Comparison of ENCODE assay signal across 30 cellular contexts in genomic region chr11:123091541-123091940, GRCh38. TPM values are rescaled to one million over a fixed set of nuclear protein-coding genes. Genes with fewer than 3 reads are reported as not detected.
DNase-seq lines count a peak whose midpoint lies in the region; ATAC-seq and TF ChIP-seq lines count a peak whose summit lies in the region.
"Had no signal": no experiment of that assay in that cellular context is flagged by ENCODE, and none has a peak within 500 bp of the region (broad histone marks: within the 10 kb centered on the region; RNA-seq: fewer than 3 reads in every experiment).

No MANE protein-coding gene starts in this region.

- H3K9ac ChIP-seq in stomach smooth muscle (ENCODE audit: low read length in 2 of 2) = no peak overlapping the region
- no peak overlapping the region for H3K9ac ChIP-seq in H9 (ENCODE audit: extremely low read depth, insufficient read length, low read length)
- H3K9ac ChIP-seq: neural progenitor cell, parathyroid adenoma had no signal

- peak overlapping the region; percentile 44 for H3K27ac Mint-ChIP-seq in activated CD4-positive, alpha-beta T cell treated with anti-CD3 and anti-CD28 coated beads, Interleukin-2, amount 10 ng/mL, durations not matched to agents 7 days and 5 days
- H3K27ac Mint-ChIP-seq in T-cell (peak overlapping the region; percentile 77 to 83), H9 (peak overlapping the region in 1 of 3 experiments; percentile 82; a peak in 1 of 7 replicates)
- H3K27ac Mint-ChIP-seq: B cell, neural progenitor cell had no signal

- ATAC-seq in T-cell (replicated peaks in 1 of 4) (no peak), HG03159 (IDR thresholded peaks at IDR 0.05; ENCODE audit: unreplicated experiment) (no peak)
- ATAC-seq: activated naive CD4-positive, alpha-beta T cell treated with anti-CD3 and anti-CD28 coated beads, Interleukin-2, amount 50 U/mL, for 72 hours had no signal

- no peaks in the 10 kb centered on the region for H4K20me1 ChIP-seq in H9 (ENCODE audit: control insufficient read depth, insufficient read depth, insufficient read length)

- no peak overlapping the region for H3K4me2 ChIP-seq in H9 (ENCODE audit: insufficient read depth, insufficient read length, low read length)
- H3K4me2 ChIP-seq: neural progenitor cell had no signal

- no peak overlapping the region for H3K18ac ChIP-seq in H9 (ENCODE audit: insufficient read length, low read depth, low read length)

- H3K4me3 ChIP-seq in stomach smooth muscle (ENCODE audit: low read length in 2 of 2) = no peak overlapping the region
- H3K4me3 ChIP-seq: HAP-1, neural progenitor cell, Peyer's patch, skin epidermis had no signal

- no peak overlapping the region for H4K8ac ChIP-seq in H9 (replicated peaks; ENCODE audit: insufficient read length, low read depth, low read length)

- H3K23ac ChIP-seq in H9 (ENCODE audit: insufficient read length, low read depth, low read length) = no peak overlapping the region

- WGBS in H9 (ENCODE audit: extremely low coverage, insufficient read length, low lambda C conversion rate) = no CpG with 5 or more reads among the region's 5 CpGs

- H3K27ac ChIP-seq in stomach smooth muscle (ENCODE audit: low read length) (peak overlapping the region; percentile 24), H9 (ENCODE audit: insufficient read length, low read depth, low read length) (no peak overlapping the region)
- H3K27ac ChIP-seq: epithelial cell of prostate, neural progenitor cell, parathyroid adenoma, Peyer's patch, skin epidermis, WERI-Rb-1 had no signal

- no peaks in the 10 kb centered on the region for H3K79me1 ChIP-seq in H9 (ENCODE audit: insufficient read depth, low read depth, low read length, poor library complexity, severe bottlenecking)

- H2BK12ac ChIP-seq in H9 (ENCODE audit: insufficient read length, low read depth, low read length) = no peak overlapping the region

- no peak overlapping the region for H3T11ph ChIP-seq in H9 (ENCODE audit: low read length)

- H3K9me3 ChIP-seq in stomach smooth muscle (ENCODE audit: control insufficient read depth in 2 of 2, low read length in 2 of 2) (no peaks in the 10 kb centered on the region), H9 (ENCODE audit: control insufficient read depth, low read depth, low read length) (no peaks in the 10 kb centered on the region)
- H3K9me3 ChIP-seq: HAP-1, Peyer's patch had no signal

- H3K14ac ChIP-seq in H9 (ENCODE audit: insufficient read depth, low read length) = no peak overlapping the region

- no peak overlapping the region for H4K5ac ChIP-seq in H9 (ENCODE audit: insufficient read length, low read depth, low read length)

- H3K79me2 ChIP-seq in H9 (ENCODE audit: insufficient read depth, low read length) = no peaks in the 10 kb centered on the region
- H3K79me2 ChIP-seq: parathyroid adenoma had no signal

- H2BK120ac ChIP-seq in H9 (ENCODE audit: low read depth, low read length, poor library complexity, severe bottlenecking) = no peak overlapping the region

- H3K27me3 Mint-ChIP-seq in activated CD4-positive, alpha-beta T cell treated with anti-CD3 and anti-CD28 coated beads, Interleukin-2, amount 10 ng/mL, durations not matched to agents 7 days and 5 days = no peaks in the 10 kb centered on the region
- H3K27me3 Mint-ChIP-seq in T-cell (no peaks in the 10 kb centered on the region), H9 (ENCODE audit: low read depth) (no peaks in the 10 kb centered on the region)
- H3K27me3 Mint-ChIP-seq: B cell had no signal

- H3K4ac ChIP-seq in H9 (ENCODE audit: low read depth, low read length) = no peak overlapping the region

- no peak overlapping the region for H2BK20ac ChIP-seq in H9 (ENCODE audit: low read depth, low read length, poor library complexity, severe bottlenecking)

- H3K27me3 ChIP-seq in stomach smooth muscle (ENCODE audit: control insufficient read depth in 1 of 2, insufficient read depth in 2 of 2, low read length in 2 of 2) = no peaks in the 10 kb centered on the region
- no peaks in the 10 kb centered on the region for H3K27me3 ChIP-seq in H9 (ENCODE audit: insufficient read depth, low read length)
- H3K27me3 ChIP-seq: neural progenitor cell, Peyer's patch had no signal

- no peak overlapping the region for H3K56ac ChIP-seq in H9 (ENCODE audit: insufficient read length, low read depth, low read length)

- no peak overlapping the region for H2AFZ ChIP-seq in H9 (ENCODE audit: low read length)
- H2AFZ ChIP-seq: neural progenitor cell, parathyroid adenoma had no signal

- H4K91ac ChIP-seq in H9 (ENCODE audit: insufficient read length, low read depth, low read length) = no peak overlapping the region

- no peak overlapping the region for H2BK15ac ChIP-seq in H9 (ENCODE audit: low read depth, low read length)

- no peaks in the 10 kb centered on the region for H3K23me2 ChIP-seq in H9 (ENCODE audit: insufficient read length, low read depth, low read length, poor library complexity, severe bottlenecking)

- H3K4me3 Mint-ChIP-seq in activated CD4-positive, alpha-beta T cell treated with anti-CD3 and anti-CD28 coated beads, Interleukin-2, amount 10 ng/mL, durations not matched to agents 7 days and 5 days = no peak overlapping the region
- H3K4me3 Mint-ChIP-seq in T-cell (no peak overlapping the region), H9 (no peak overlapping the region)
- H3K4me3 Mint-ChIP-seq: B cell, neural progenitor cell had no signal

- DNase-seq in activated CD4-positive, alpha-beta T cell treated with anti-CD3 and anti-CD28 coated beads, Interleukin-2, amount 10 ng/mL, durations not matched to agents 7 days and 5 days = no peak
- no peak for DNase-seq in activated CD4-positive, alpha-beta T cell treated with anti-CD3 and anti-CD28 coated beads, Interleukin-2, amount 50 U/mL, for 1 hour
- DNase-seq in T-cell = no peak
- DNase-seq in left kidney (ENCODE audit: low read depth, low spot score) = peak; percentile 58
- no peak for DNase-seq in H9
- no peak for DNase-seq in HCEC 1CT
- DNase-seq: activated CD4-positive, alpha-beta T cell treated with anti-CD3 and anti-CD28 coated beads for 4 hours; activated CD8-positive, alpha-beta memory T cell treated with anti-CD3 and anti-CD28 coated beads for 24 hours; activated effector memory CD4-positive, alpha-beta T cell treated with Interleukin-2 at 50 U/mL for 16 hours; amygdala; DMS53; Kasumi-1; NCI-H1436; NCI-H2107; NCI-H446; NCI-H748 treated with DMSO at 0.1 percent for 48 hours; Peyer's patch; SHP77 treated with DMSO at 0.1 percent for 48 hours; stimulated activated naive CD4-positive, alpha-beta T cell; T-helper 9 cell; WERI-Rb-1 had no signal

- no peaks in the 10 kb centered on the region for H3K36me3 Mint-ChIP-seq in activated CD4-positive, alpha-beta T cell treated with anti-CD3 and anti-CD28 coated beads, Interleukin-2, amount 10 ng/mL, durations not matched to agents 7 days and 5 days (ENCODE audit: low read depth)
- H3K36me3 Mint-ChIP-seq in T-cell (no peaks in the 10 kb centered on the region), H9 (ENCODE audit: insufficient read depth in 1 of 3, low read depth in 3 of 3) (peaks cover 0 to 5% (median 2%) of the 10 kb centered on the region in 3 experiments; a peak in 2 of 7 replicates)
- H3K36me3 Mint-ChIP-seq: activated naive CD4-positive, alpha-beta T cell treated with anti-CD3 and anti-CD28 coated beads, Interleukin-2, amount 50 U/mL, for 72 hours had no signal

- peaks cover 6% of the 10 kb centered on the region in 2 donors for H3K36me3 ChIP-seq in stomach smooth muscle (ENCODE audit: control insufficient read depth in 2 of 2, insufficient read depth in 2 of 2, low read length in 2 of 2)
- H3K36me3 ChIP-seq: HAP-1, neural progenitor cell, Peyer's patch, WERI-Rb-1 had no signal

- H2AK5ac ChIP-seq in H9 (ENCODE audit: insufficient read length, low read length) = no peak overlapping the region

- H3K4me1 ChIP-seq in stomach smooth muscle (ENCODE audit: control insufficient read depth, insufficient read depth, low read length) = peaks cover 8% of the 10 kb centered on the region
- no peaks in the 10 kb centered on the region for H3K4me1 ChIP-seq in H9 (ENCODE audit: insufficient read depth, low read length)
- H3K4me1 ChIP-seq: HAP-1, neural progenitor cell, parathyroid adenoma had no signal

- POLR2A ChIA-PET in activated CD4-positive, alpha-beta T cell treated with anti-CD3 and anti-CD28 coated beads, Interleukin-2, amount 10 ng/mL, durations not matched to agents 7 days and 5 days (lab: Charles Lee) = no interaction called here
- POLR2A ChIA-PET in T-cell (lab: Charles Lee) = no interaction called here

- no peak overlapping the region for H2BK5ac ChIP-seq in H9 (ENCODE audit: insufficient read length, low read length)

- H3K9me3 Mint-ChIP-seq in activated CD4-positive, alpha-beta T cell treated with anti-CD3 and anti-CD28 coated beads, Interleukin-2, amount 10 ng/mL, durations not matched to agents 7 days and 5 days = no peaks in the 10 kb centered on the region
- no peaks in the 10 kb centered on the region for H3K9me3 Mint-ChIP-seq in T-cell
- no peaks in the 10 kb centered on the region for H3K9me3 Mint-ChIP-seq in H9
- H3K9me3 Mint-ChIP-seq: activated naive CD4-positive, alpha-beta T cell treated with anti-CD3 and anti-CD28 coated beads, Interleukin-2, amount 50 U/mL, for 72 hours; neural progenitor cell had no signal

- CTCF ChIA-PET in activated CD4-positive, alpha-beta T cell treated with anti-CD3 and anti-CD28 coated beads, Interleukin-2, amount 10 ng/mL, durations not matched to agents 7 days and 5 days (lab: Charles Lee) = interaction anchor here (0.6 to 2.9 kb wide), 4 partner anchors 10 to 27 kb away, joined by 3 to 12 read pairs (median 4); no protein-coding TSS in a partner anchor
- CTCF ChIA-PET in T-cell (lab: Charles Lee) = interaction anchor here in 1 of 2 donors (0.6 to 1.7 kb wide), 3 partner anchors 11 to 276 kb away, joined by 3 to 5 read pairs (median 4); no protein-coding TSS in a partner anchor

- H3K4me1 Mint-ChIP-seq in activated CD4-positive, alpha-beta T cell treated with anti-CD3 and anti-CD28 coated beads, Interleukin-2, amount 10 ng/mL, durations not matched to agents 7 days and 5 days = peaks cover 40% of the 10 kb centered on the region
- H3K4me1 Mint-ChIP-seq in T-cell (peaks cover 34 to 38% (median 35%) of the 10 kb centered on the region in 3 donors), H9 (no peaks in the 10 kb centered on the region)
- H3K4me1 Mint-ChIP-seq: B cell, neural progenitor cell had no signal

- TF ChIP-seq CTCF in H9 (conservative IDR thresholded peaks at IDR 0.05) = no peak

RNA-seq across cellular contexts. Expression of gene HSPA8, which starts 29.6 kb away (rescaled TPM):
- 1,000 to 10,000 TPM; 2,083 to 2,541 TPM for total RNA-seq in activated CD4-positive, alpha-beta T cell treated with anti-CD3 and anti-CD28 coated beads, Interleukin-2, amount 10 ng/mL, durations not matched to agents 7 days and 5 days
- 1,000 to 10,000 TPM in 1 of 5 donors, 100 to 1,000 TPM in 4; 791 to 1,086 (median 843) TPM for total RNA-seq in T-cell
- 2,142 and 2,160 TPM in 2 replicates for total RNA-seq in H9 (2021)
